Comparison of ENCODE assay signal across 25 cellular contexts in genomic region chr10:111646021-111646420, GRCh38.
"Had no signal": no experiment of that assay in that cellular context is flagged by ENCODE, and none has a peak within 500 bp of the region (broad histone marks: within the 10 kb centered on the region; RNA-seq: fewer than 3 reads in every experiment).

No MANE protein-coding gene starts in this region.

- H3K27me3 ChIP-seq: ascending aorta, body of pancreas, colonic mucosa, esophagus squamous epithelium had no signal

- H3K36me3 Mint-ChIP-seq: activated CD8-positive, alpha-beta memory T cell treated with anti-CD3 and anti-CD28 coated beads, Interleukin-2, amount 10 ng/mL, durations not matched to agents 7 days and 5 days; activated naive CD4-positive, alpha-beta T cell treated with anti-CD3 and anti-CD28 coated beads, Interleukin-2, amount 10 ng/mL, durations not matched to agents 7 days and 5 days; activated naive CD8-positive, alpha-beta T cell treated with anti-CD3 and anti-CD28 coated beads, Interleukin-2, amount 10 ng/mL, durations not matched to agents 7 days and 5 days had no signal

- ATAC-seq: activated CD4-positive, alpha-beta T cell treated with anti-CD3 and anti-CD28 coated beads for 36 hours; activated CD8-positive, alpha-beta memory T cell treated with anti-CD3 and anti-CD28 coated beads, Interleukin-2, amount 10 ng/mL, durations not matched to agents 7 days and 5 days; activated CD8-positive, alpha-beta T cell treated with anti-CD3 and anti-CD28 coated beads, Interleukin-2, amount 10 ng/mL, durations not matched to agents 7 days and 5 days; activated naive CD4-positive, alpha-beta T cell treated with anti-CD3 and anti-CD28 coated beads, Interleukin-2, amount 50 U/mL, for 72 hours; activated T-cell treated with anti-CD3 and anti-CD28 coated beads, Interleukin-2, amount 50 U/mL, for 72 hours; body of pancreas had no signal

- H3K27ac Mint-ChIP-seq: activated CD4-positive, alpha-beta memory T cell treated with anti-CD3 and anti-CD28 coated beads for 36 hours; activated CD4-positive, alpha-beta T cell treated with anti-CD3 and anti-CD28 coated beads for 36 hours; activated CD4-positive, alpha-beta T cell treated with anti-CD3 and anti-CD28 coated beads, Interleukin-2, amount 10 ng/mL, durations not matched to agents 24 days and 14 days; activated CD8-positive, alpha-beta memory T cell treated with anti-CD3 and anti-CD28 coated beads, Interleukin-2, amount 10 ng/mL, durations not matched to agents 7 days and 5 days; activated CD8-positive, alpha-beta T cell treated with anti-CD3 and anti-CD28 coated beads, Interleukin-2, amount 10 ng/mL, durations not matched to agents 7 days and 5 days; activated naive CD4-positive, alpha-beta T cell treated with anti-CD3 and anti-CD28 coated beads, Interleukin-2, amount 10 ng/mL, durations not matched to agents 7 days and 5 days; activated naive CD4-positive, alpha-beta T cell treated with anti-CD3 and anti-CD28 coated beads, Interleukin-2, amount 50 U/mL, for 72 hours; activated naive CD8-positive, alpha-beta T cell treated with anti-CD3 and anti-CD28 coated beads, Interleukin-2, amount 10 ng/mL, durations not matched to agents 7 days and 5 days; activated T-cell treated with anti-CD3 and anti-CD28 coated beads, Interleukin-2, amount 50 U/mL, for 24 hours; activated T-cell treated with anti-CD3 and anti-CD28 coated beads, Interleukin-2, amount 50 U/mL, for 72 hours had no signal

- H3K36me3 ChIP-seq: ascending aorta, colonic mucosa, esophagus squamous epithelium had no signal

- H3K27me3 Mint-ChIP-seq: activated CD4-positive, alpha-beta memory T cell treated with anti-CD3 and anti-CD28 coated beads for 36 hours; activated CD4-positive, alpha-beta T cell treated with anti-CD3 and anti-CD28 coated beads, Interleukin-2, amount 10 ng/mL, durations not matched to agents 24 days and 14 days; activated CD8-positive, alpha-beta memory T cell treated with anti-CD3 and anti-CD28 coated beads, Interleukin-2, amount 10 ng/mL, durations not matched to agents 7 days and 5 days; activated naive CD4-positive, alpha-beta T cell treated with anti-CD3 and anti-CD28 coated beads, Interleukin-2, amount 10 ng/mL, durations not matched to agents 7 days and 5 days; activated naive CD8-positive, alpha-beta T cell treated with anti-CD3 and anti-CD28 coated beads, Interleukin-2, amount 10 ng/mL, durations not matched to agents 7 days and 5 days; activated T-cell treated with anti-CD3 and anti-CD28 coated beads, Interleukin-2, amount 50 U/mL, for 24 hours had no signal

- DNase-seq: activated CD4-positive, alpha-beta memory T cell treated with anti-CD3 and anti-CD28 coated beads for 36 hours; activated CD4-positive, alpha-beta T cell treated with anti-CD3 and anti-CD28 coated beads for 36 hours; activated CD4-positive, alpha-beta T cell treated with anti-CD3 and anti-CD28 coated beads, Interleukin-2, amount 10 ng/mL, durations not matched to agents 24 days and 14 days; activated CD4-positive, CD25-positive, alpha-beta regulatory T cell; activated CD4-positive, CD25-positive, alpha-beta regulatory T cell treated with anti-CD3 and anti-CD28 coated beads, Interleukin-2, amount 50 U/mL, for 72 hours; activated CD8-positive, alpha-beta memory T cell treated with anti-CD3 and anti-CD28 coated beads, Interleukin-2, amount 10 ng/mL, durations not matched to agents 7 days and 5 days; activated CD8-positive, alpha-beta memory T cell treated with anti-CD3 and anti-CD28 coated beads, Interleukin-2, amount 50 U/mL, for 4 hours; activated CD8-positive, alpha-beta T cell treated with anti-CD3 and anti-CD28 coated beads, Interleukin-2, amount 10 ng/mL, durations not matched to agents 7 days and 5 days; activated gamma-delta T cell; activated naive CD4-positive, alpha-beta T cell; activated naive CD4-positive, alpha-beta T cell treated with anti-CD3 and anti-CD28 coated beads, Interleukin-2, amount 10 ng/mL, durations not matched to agents 7 days and 5 days; activated naive CD8-positive, alpha-beta T cell treated with anti-CD3 and anti-CD28 coated beads, Interleukin-2, amount 10 ng/mL, durations not matched to agents 7 days and 5 days; activated T-cell treated with anti-CD3 and anti-CD28 coated beads, Interleukin-2, amount 50 U/mL, for 24 hours; activated T-cell treated with anti-CD3 and anti-CD28 coated beads, Interleukin-2, amount 50 U/mL, for 72 hours; body of pancreas; caudate nucleus; colonic mucosa; effector CD8-positive, alpha-beta T cell; esophagus squamous epithelium; head of caudate nucleus; hippocampal formation; T-helper 2 cell had no signal

- H3K4me3 ChIP-seq: ascending aorta, body of pancreas, colonic mucosa, esophagus squamous epithelium had no signal

- H3K4me1 ChIP-seq: ascending aorta, body of pancreas, colonic mucosa had no signal

- H3K9me3 ChIP-seq: colonic mucosa had no signal

- H3K4me1 Mint-ChIP-seq: activated CD4-positive, alpha-beta T cell treated with anti-CD3 and anti-CD28 coated beads for 36 hours; activated CD4-positive, alpha-beta T cell treated with anti-CD3 and anti-CD28 coated beads, Interleukin-2, amount 10 ng/mL, durations not matched to agents 24 days and 14 days; activated CD8-positive, alpha-beta memory T cell treated with anti-CD3 and anti-CD28 coated beads, Interleukin-2, amount 10 ng/mL, durations not matched to agents 7 days and 5 days; activated naive CD4-positive, alpha-beta T cell treated with anti-CD3 and anti-CD28 coated beads, Interleukin-2, amount 10 ng/mL, durations not matched to agents 7 days and 5 days; activated naive CD8-positive, alpha-beta T cell treated with anti-CD3 and anti-CD28 coated beads, Interleukin-2, amount 10 ng/mL, durations not matched to agents 7 days and 5 days had no signal

- H3K4me3 Mint-ChIP-seq: activated CD4-positive, alpha-beta memory T cell treated with anti-CD3 and anti-CD28 coated beads for 36 hours; activated CD4-positive, alpha-beta T cell treated with anti-CD3 and anti-CD28 coated beads for 36 hours; activated CD4-positive, alpha-beta T cell treated with anti-CD3 and anti-CD28 coated beads, Interleukin-2, amount 10 ng/mL, durations not matched to agents 24 days and 14 days; activated CD8-positive, alpha-beta memory T cell treated with anti-CD3 and anti-CD28 coated beads, Interleukin-2, amount 10 ng/mL, durations not matched to agents 7 days and 5 days; activated CD8-positive, alpha-beta T cell treated with anti-CD3 and anti-CD28 coated beads, Interleukin-2, amount 10 ng/mL, durations not matched to agents 7 days and 5 days; activated naive CD4-positive, alpha-beta T cell treated with anti-CD3 and anti-CD28 coated beads, Interleukin-2, amount 10 ng/mL, durations not matched to agents 7 days and 5 days; activated naive CD8-positive, alpha-beta T cell treated with anti-CD3 and anti-CD28 coated beads, Interleukin-2, amount 10 ng/mL, durations not matched to agents 7 days and 5 days; activated T-cell treated with anti-CD3 and anti-CD28 coated beads, Interleukin-2, amount 50 U/mL, for 24 hours; activated T-cell treated with anti-CD3 and anti-CD28 coated beads, Interleukin-2, amount 50 U/mL, for 72 hours had no signal

- H3K27ac ChIP-seq: ascending aorta, body of pancreas, colonic mucosa, epithelial cell of prostate, esophagus squamous epithelium had no signal
